In genomic region chr4:102815981-102816380, GRCh38 we compare ENCODE assay signal across 10 cellular contexts. TPM values are rescaled to one million over a fixed set of nuclear protein-coding genes. Genes with fewer than 3 reads are reported as not detected.
DNase-seq lines count a peak whose midpoint lies in the region; ATAC-seq and TF ChIP-seq lines count a peak whose summit lies in the region.
"Had no signal": no experiment of that assay in that cellular context is flagged by ENCODE, and none has a peak within 500 bp of the region (broad histone marks: within the 10 kb centered on the region; RNA-seq: fewer than 3 reads in every experiment).

No MANE protein-coding gene starts in this region.

- no peaks in the 10 kb centered on the region for H3K79me1 ChIP-seq in neuronal stem cell (ENCODE audit: low read depth, low read length)

- H3K9me3 Mint-ChIP-seq in effector memory CD8-positive, alpha-beta T cell = no peaks in the 10 kb centered on the region

- H3K18ac ChIP-seq in neuronal stem cell (ENCODE audit: low read length) = no peak overlapping the region

- DNase-seq in DND-41 (no peak), NCI-H226 (peak; percentile 68), neuronal stem cell (ENCODE audit: low spot score) (peak; percentile 6), activated gamma-delta T cell (lab: John Stamatoyannopoulos, UW) (no peak), G401 (ENCODE audit: low spot score) (no peak)
- DNase-seq in effector memory CD8-positive, alpha-beta T cell = no peak
- DNase-seq: aorta; stimulated activated CD4-positive, alpha-beta T cell treated with anti-CD3 and anti-CD28 coated beads, Interleukin-4, amount 100 ng/mL, for 1 hour had no signal

- no peak overlapping the region for H2BK5ac ChIP-seq in neuronal stem cell (ENCODE audit: low read length)

- no peak overlapping the region for H2BK120ac ChIP-seq in neuronal stem cell (ENCODE audit: low read depth, low read length)

- no CpG with 5 or more reads among the region's 2 CpGs for WGBS in neuronal stem cell (ENCODE audit: extremely low coverage in 2 of 2, insufficient read length in 2 of 2, insufficient replicate concordance in 1 of 2), 2 donors

- peaks cover 67 to 86% of the 10 kb centered on the region in 2 donors for H3K4me1 Mint-ChIP-seq in effector memory CD8-positive, alpha-beta T cell (ENCODE audit: low read depth in 2 of 2)

- H3K14ac ChIP-seq in neuronal stem cell (ENCODE audit: low read length) = no peak overlapping the region

- peaks cover 86% of the 10 kb centered on the region for H3K36me3 ChIP-seq in DND-41 (ENCODE audit: insufficient read depth, low read length)
- peaks cover 0 to 100% of the 10 kb centered on the region in 2 donors for H3K36me3 ChIP-seq in neuronal stem cell (replicated peaks in 1 of 2; ENCODE audit: control insufficient read depth in 2 of 2, insufficient read depth in 2 of 2, low read length in 2 of 2)

- no peak overlapping the region for H2BK12ac ChIP-seq in neuronal stem cell (ENCODE audit: low read length)

- H3K23ac ChIP-seq in neuronal stem cell (ENCODE audit: low read depth, low read length, poor library complexity) = no peak overlapping the region

- in situ Hi-C loops in G401 (cut with HindIII; ENCODE audit: low sequenced_read_pairs) = no loop called here

- no peak overlapping the region for H2AFZ ChIP-seq in DND-41 (ENCODE audit: low read depth, low read length)
- no peak overlapping the region for H2AFZ ChIP-seq in neuronal stem cell (ENCODE audit: low read length)

- H2AK5ac ChIP-seq in neuronal stem cell (ENCODE audit: low read depth, low read length) = no peak overlapping the region

- peak overlapping the region; percentile 11 to 49 for H3K27ac Mint-ChIP-seq in effector memory CD8-positive, alpha-beta T cell

- no peak overlapping the region for H4K8ac ChIP-seq in neuronal stem cell (ENCODE audit: low read depth, low read length)

- H3K4me1 ChIP-seq in DND-41 (ENCODE audit: insufficient read depth, low read length) (peaks cover 51% of the 10 kb centered on the region), neuronal stem cell (ENCODE audit: control insufficient read depth in 2 of 2, insufficient read depth in 1 of 2, low read depth in 1 of 2, low read length in 2 of 2) (no peaks in the 10 kb centered on the region)

- no peak overlapping the region for H3K4me3 ChIP-seq in DND-41 (ENCODE audit: low read depth in 1 of 2, low read length in 2 of 2)
- H3K4me3 ChIP-seq in neuronal stem cell (ENCODE audit: low read length in 2 of 2) = no peak overlapping the region

- H3K27ac ChIP-seq in DND-41 (ENCODE audit: low read length) = no peak overlapping the region
- no peak overlapping the region for H3K27ac ChIP-seq in neuronal stem cell (replicated peaks; ENCODE audit: low read length)

- no peak overlapping the region for H3K4ac ChIP-seq in neuronal stem cell (ENCODE audit: low read length)

- peak overlapping the region; percentile 0; the same call in 1 of the 2 replicates for H3K4me2 ChIP-seq in DND-41 (ENCODE audit: insufficient read depth, low read length)
- no peak overlapping the region for H3K4me2 ChIP-seq in neuronal stem cell (ENCODE audit: insufficient read depth, low read length, poor library complexity, severe bottlenecking)

- no peaks in the 10 kb centered on the region for H3K27me3 Mint-ChIP-seq in effector memory CD8-positive, alpha-beta T cell

- ATAC-seq in DND-41 (ENCODE audit: insufficient read depth, low read depth) = no peak
- ATAC-seq in effector memory CD8-positive, alpha-beta T cell (replicated peaks) = no peak
- no peak for ATAC-seq in GM21528 (IDR thresholded peaks at IDR 0.05; ENCODE audit: low FRiP score, unreplicated experiment)
- no peak for ATAC-seq in GM18511 (IDR thresholded peaks at IDR 0.05; ENCODE audit: unreplicated experiment)

- H3K9me3 ChIP-seq in DND-41 (ENCODE audit: insufficient read depth, low read length, severe bottlenecking) = no peaks in the 10 kb centered on the region
- H3K9me3 ChIP-seq in neuronal stem cell (replicated peaks in 1 of 2; ENCODE audit: control insufficient read depth in 2 of 2, insufficient read depth in 1 of 2, low read depth in 1 of 2, low read length in 2 of 2) = peaks cover 0 to 27% of the 10 kb centered on the region in 2 donors

- no peak for TF ChIP-seq CTCF in DND-41 (IDR thresholded peaks at IDR 0.05; ENCODE audit: borderline replicate concordance, extremely low read depth, low read length, poor library complexity, severe bottlenecking)

- H3K27me3 ChIP-seq in DND-41 (ENCODE audit: insufficient read depth, low read length, poor library complexity) (no peaks in the 10 kb centered on the region), neuronal stem cell (ENCODE audit: control insufficient read depth in 3 of 3, insufficient read depth in 3 of 3, low read depth in 1 of 3, low read length in 3 of 3) (no peaks in the 10 kb centered on the region)

- no peak overlapping the region for H4K91ac ChIP-seq in neuronal stem cell (ENCODE audit: low read depth, low read length, poor library complexity)

- peaks cover 100% of the 10 kb centered on the region for H3K79me2 ChIP-seq in DND-41 (ENCODE audit: insufficient read depth, low read length)

- no peak overlapping the region for H2BK15ac ChIP-seq in neuronal stem cell (ENCODE audit: low read length)

- H3K36me3 Mint-ChIP-seq in effector memory CD8-positive, alpha-beta T cell (ENCODE audit: insufficient read depth) = peaks cover 83% of the 10 kb centered on the region

- no peak overlapping the region for H3K4me3 Mint-ChIP-seq in effector memory CD8-positive, alpha-beta T cell

- H4K20me1 ChIP-seq in DND-41 (ENCODE audit: insufficient read depth, low read length) = peaks cover 95% of the 10 kb centered on the region

- H3K9ac ChIP-seq in DND-41 (ENCODE audit: low read depth, low read length) = no peak overlapping the region
- H3K9ac ChIP-seq in neuronal stem cell (ENCODE audit: low read depth, low read length, poor library complexity) = no peak overlapping the region

RNA-seq across cellular contexts. Expression of gene UBE2D3, which starts 11.4 kb away (rescaled TPM):
- 532 TPM for polyA plus RNA-seq in neuronal stem cell (2013, experiment 1 of 2)
- 561 TPM for polyA plus RNA-seq in neuronal stem cell (2013, experiment 2 of 2)
- total RNA-seq in G401 (2014; rRNA removed; shearing (Covaris generic)) = 460 and 522 TPM in 2 replicates

RNA-seq across cellular contexts. Expression of gene CISD2, which starts 52.8 kb away (rescaled TPM):
- polyA plus RNA-seq in neuronal stem cell (2013, experiment 1 of 2) = 53.4 TPM
- polyA plus RNA-seq in neuronal stem cell (2013, experiment 2 of 2) = 55.2 TPM
- total RNA-seq in G401 (2014; rRNA removed; shearing (Covaris generic)) = 72.7 and 80.0 TPM in 2 replicates

RNA-seq across cellular contexts. Expression of gene MANBA, which starts 55.2 kb away (rescaled TPM):
- polyA plus RNA-seq in neuronal stem cell (2013, experiment 1 of 2) = 20.2 TPM
- 20.9 TPM for polyA plus RNA-seq in neuronal stem cell (2013, experiment 2 of 2)
- total RNA-seq in G401 (2014; rRNA removed; shearing (Covaris generic)) = 12.8 and 16.2 TPM in 2 replicates

Comparison
In these comparisons a context has a peak if more than half of its experiments do, and no peak if none do; other contexts are left out.
1. DNase-seq: peak in NCI-H226 (single experiment) and neuronal stem cell (single experiment); none in DND-41 (single experiment), effector memory CD8-positive, alpha-beta T cell (0 of 3), activated gamma-delta T cell (single experiment) and G401 (single experiment).